1 cellular context compared by ENCODE assay signal in genomic region chr19:37972803-37973202, GRCh38.
TF ChIP-seq lines count a peak whose summit lies in the region.

No MANE protein-coding gene starts in this region.

TF ChIP-seq in IMR-90, 13 proteins besides CTCF, POLR2A, EP300 and RAD21:
- TF ChIP-seq CEBPB (IDR thresholded peaks at IDR 0.05; ENCODE audit: low read depth, low read length) (no peak), NFE2L2 (IDR thresholded peaks at IDR 0.05; ENCODE audit: low read depth, low read length) (no peak), BHLHE40 (IDR thresholded peaks at IDR 0.05; ENCODE audit: low read depth, low read length) (no peak)
TF ChIP-seq in IMR-90: peak in this region for 0.
